ENCODE assay signal across 18 cellular contexts in the genomic region with DNA sequence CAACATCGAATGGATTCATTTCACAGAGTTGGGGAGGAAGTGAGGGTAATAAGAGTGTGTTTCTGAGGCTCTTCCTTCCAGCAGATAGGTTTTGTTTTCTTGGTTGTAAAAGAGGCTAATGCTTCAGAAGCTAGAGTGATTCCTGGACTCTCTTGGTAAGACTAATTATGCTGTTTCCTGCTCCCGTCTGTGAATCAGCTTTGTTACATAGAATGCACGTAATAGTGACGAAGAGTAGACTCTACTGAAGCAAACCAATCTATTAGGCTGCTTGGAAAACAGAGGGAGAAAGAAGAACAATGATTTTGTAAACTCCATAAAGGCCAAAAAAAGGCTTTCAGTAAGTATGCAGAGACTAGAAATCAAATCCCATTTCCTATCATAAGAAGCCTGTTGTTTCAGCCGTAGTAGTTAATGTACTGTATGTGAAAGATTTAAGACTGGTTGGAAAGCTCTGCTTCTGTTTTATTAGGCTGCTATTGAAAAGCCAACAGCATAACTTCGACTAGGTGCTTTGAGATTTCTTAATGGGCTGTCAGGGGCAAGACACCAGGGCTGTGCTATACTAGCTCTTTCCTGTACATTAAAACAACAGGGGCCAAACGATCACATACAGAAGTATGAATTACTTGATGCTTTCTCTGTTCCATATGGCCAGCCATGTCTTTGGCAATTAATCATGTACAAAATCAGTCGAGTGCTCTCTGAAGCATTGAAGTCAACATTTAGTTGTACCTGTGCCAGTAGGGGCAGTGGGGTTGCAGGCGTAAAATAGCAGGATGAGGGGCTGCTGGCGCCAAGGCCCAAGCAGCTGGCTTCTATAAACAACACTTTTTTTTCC.
DNase-seq lines count a peak whose midpoint lies in the region; ATAC-seq, FAIRE-seq and TF ChIP-seq lines count a peak whose summit lies in the region.
"Had no signal": no experiment of that assay in that cellular context is flagged by ENCODE, and none has a peak within 500 bp of the region (broad histone marks: within the 10 kb centered on the region; RNA-seq: fewer than 3 reads in every experiment).

No MANE protein-coding gene starts in this region.

- no peak overlapping the region for H3K4me3 Mint-ChIP-seq in activated CD8-positive, alpha-beta memory T cell treated with anti-CD3 and anti-CD28 coated beads, Interleukin-2, amount 10 ng/mL, durations not matched to agents 7 days and 5 days
- no peak overlapping the region for H3K4me3 Mint-ChIP-seq in astrocyte (ENCODE audit: unreplicated experiment)
- H3K4me3 Mint-ChIP-seq in osteocyte (ENCODE audit: unreplicated experiment) = no peak overlapping the region
- H3K4me3 Mint-ChIP-seq: activated B cell treated with CpG ODN at 0.5 μM for 24 hours, neural crest cell had no signal

- H3K4me3 ChIP-seq in astrocyte (ENCODE audit: insufficient read depth, low read depth, low read length) (no peak overlapping the region), osteoblast (ENCODE audit: insufficient read depth, low read length) (no peak overlapping the region), lower leg skin (ENCODE audit: low read depth, poor library complexity, severe bottlenecking) (no peak overlapping the region)
- H3K4me3 ChIP-seq: sigmoid colon had no signal

- no peaks in the 10 kb centered on the region for H3K9me3 ChIP-seq in astrocyte (ENCODE audit: insufficient read depth, low read depth, low read length)
- no peaks in the 10 kb centered on the region for H3K9me3 ChIP-seq in osteoblast (ENCODE audit: low read depth, low read length)
- H3K9me3 ChIP-seq: sigmoid colon had no signal

- no peak for TF ChIP-seq POLR2A in lower leg skin (IDR thresholded peaks at IDR 0.05)

- FAIRE-seq in astrocyte (lab: Jason Lieb, UNC) (no peak), urothelium cell line (lab: Jason Lieb, UNC) (no peak)
- FAIRE-seq: frontal cortex had no signal

- H3K79me2 ChIP-seq in astrocyte (ENCODE audit: insufficient read depth, low read length) = no peaks in the 10 kb centered on the region
- H3K79me2 ChIP-seq in osteoblast (ENCODE audit: insufficient read depth, low read length) = no peaks in the 10 kb centered on the region

- H3K4me2 ChIP-seq in astrocyte (ENCODE audit: low read length) (no peak overlapping the region), osteoblast (ENCODE audit: insufficient read depth, low read length) (no peak overlapping the region)

- no peak overlapping the region for H3K27ac ChIP-seq in astrocyte (ENCODE audit: low read depth, low read length)
- H3K27ac ChIP-seq in osteoblast (ENCODE audit: low read depth, low read length) = no peak overlapping the region
- H3K27ac ChIP-seq: sigmoid colon had no signal

- 75% methylated on average over 10 of the region's 10 CpGs for WGBS in lower leg skin, 2 donors

- H4K20me1 ChIP-seq in astrocyte (ENCODE audit: insufficient read depth, low read length) (peaks cover 10% of the 10 kb centered on the region), osteoblast (ENCODE audit: insufficient read depth, low read length) (no peaks in the 10 kb centered on the region)

- H3K27me3 ChIP-seq in astrocyte (ENCODE audit: insufficient read depth, low read length) (no peaks in the 10 kb centered on the region), osteoblast (ENCODE audit: insufficient read depth, low read length) (no peaks in the 10 kb centered on the region)
- H3K27me3 ChIP-seq: sigmoid colon had no signal

- no peaks in the 10 kb centered on the region for H3K27me3 Mint-ChIP-seq in activated CD8-positive, alpha-beta memory T cell treated with anti-CD3 and anti-CD28 coated beads, Interleukin-2, amount 10 ng/mL, durations not matched to agents 7 days and 5 days
- H3K27me3 Mint-ChIP-seq in astrocyte (ENCODE audit: low read depth, unreplicated experiment) (no peaks in the 10 kb centered on the region), osteocyte (ENCODE audit: unreplicated experiment) (no peaks in the 10 kb centered on the region)
- H3K27me3 Mint-ChIP-seq: activated B cell treated with CpG ODN at 0.5 μM for 24 hours had no signal

- no peak for ATAC-seq in activated CD8-positive, alpha-beta memory T cell treated with anti-CD3 and anti-CD28 coated beads, Interleukin-2, amount 10 ng/mL, durations not matched to agents 7 days and 5 days

- no peaks in the 10 kb centered on the region for H3K36me3 Mint-ChIP-seq in activated CD8-positive, alpha-beta memory T cell treated with anti-CD3 and anti-CD28 coated beads, Interleukin-2, amount 10 ng/mL, durations not matched to agents 7 days and 5 days
- H3K36me3 Mint-ChIP-seq in astrocyte (ENCODE audit: low read depth, unreplicated experiment) (no peaks in the 10 kb centered on the region), osteocyte (ENCODE audit: unreplicated experiment) (peaks cover 2% of the 10 kb centered on the region)
- H3K36me3 Mint-ChIP-seq: activated naive CD4-positive, alpha-beta T cell treated with anti-CD3 and anti-CD28 coated beads, Interleukin-2, amount 50 U/mL, for 72 hours had no signal

- intact Hi-C loops in lower leg skin (cut with DNase I; ENCODE audit: low total_unique reads) = no loop called here

- H3K9me3 Mint-ChIP-seq in activated CD8-positive, alpha-beta memory T cell treated with anti-CD3 and anti-CD28 coated beads, Interleukin-2, amount 10 ng/mL, durations not matched to agents 7 days and 5 days (ENCODE audit: low read depth) = no peaks in the 10 kb centered on the region
- H3K9me3 Mint-ChIP-seq in astrocyte (ENCODE audit: unreplicated experiment) = no peaks in the 10 kb centered on the region
- H3K9me3 Mint-ChIP-seq in osteocyte (ENCODE audit: unreplicated experiment) = no peaks in the 10 kb centered on the region
- H3K9me3 Mint-ChIP-seq: activated B cell treated with CpG ODN at 0.5 μM for 24 hours; activated naive CD4-positive, alpha-beta T cell treated with anti-CD3 and anti-CD28 coated beads, Interleukin-2, amount 50 U/mL, for 72 hours; neural crest cell had no signal

- TF ChIP-seq CTCF in astrocyte (IDR thresholded peaks at IDR 0.05; ENCODE audit: insufficient read depth, low read depth, low read length) = no peak
- no peak for TF ChIP-seq CTCF in osteoblast (IDR thresholded peaks at IDR 0.05; ENCODE audit: extremely low read depth, low read depth, low read length)
- TF ChIP-seq CTCF in osteocyte (IDR thresholded peaks at IDR 0.05) = no peak
- TF ChIP-seq CTCF in lower leg skin (IDR thresholded peaks at IDR 0.05) = no peak

- H3K36me3 ChIP-seq in astrocyte (ENCODE audit: insufficient read depth, low read length) (no peaks in the 10 kb centered on the region), osteoblast (ENCODE audit: insufficient read depth, low read length) (no peaks in the 10 kb centered on the region)
- H3K36me3 ChIP-seq: sigmoid colon had no signal

- no peak overlapping the region for H3K9ac ChIP-seq in astrocyte (ENCODE audit: low read length)

- DNase-seq in activated CD8-positive, alpha-beta memory T cell treated with anti-CD3 and anti-CD28 coated beads, Interleukin-2, amount 10 ng/mL, durations not matched to agents 7 days and 5 days = no peak
- no peak for DNase-seq in activated CD8-positive, alpha-beta memory T cell treated with anti-CD3 and anti-CD28 coated beads, Interleukin-2, amount 50 U/mL, for 4 hours
- DNase-seq in NCI-H2227 treated with DMSO at 0.1 percent for 48 hours (lab: John Stamatoyannopoulos, UW) = peak; percentile 66
- DNase-seq in astrocyte (ENCODE audit: low read depth) = peak; percentile 47
- peak; percentile 17 for DNase-seq in osteoblast (ENCODE audit: insufficient read length, low spot score, missing footprints)
- no peak for DNase-seq in osteocyte (ENCODE audit: extremely low spot score, unreplicated experiment)
- no peak for DNase-seq in lower leg skin (ENCODE audit: low spot score in 2 of 2)
- DNase-seq in urothelium cell line (ENCODE audit: low spot score) = no peak
- DNase-seq: activated B cell treated with CpG ODN at 0.5 μM for 24 hours; COR-L47; Kasumi-1; mammary epithelial cell; sigmoid colon; stimulated activated CD4-positive, alpha-beta T cell treated with anti-CD3 and anti-CD28 coated beads, Interleukin-4, amount 100 ng/mL, for 24 hours; trophoblast cell had no signal

- H2AFZ ChIP-seq in astrocyte (ENCODE audit: low read depth, low read length) (no peak overlapping the region), osteoblast (ENCODE audit: low read length) (no peak overlapping the region)

- CTCF ChIA-PET in activated CD8-positive, alpha-beta memory T cell treated with anti-CD3 and anti-CD28 coated beads, Interleukin-2, amount 10 ng/mL, durations not matched to agents 7 days and 5 days (lab: Charles Lee) = no interaction called here

- no peaks in the 10 kb centered on the region for H3K4me1 ChIP-seq in astrocyte (ENCODE audit: insufficient read depth, low read length)
- H3K4me1 ChIP-seq in osteoblast (ENCODE audit: insufficient read depth, low read length) = no peaks in the 10 kb centered on the region

- peaks cover 17% of the 10 kb centered on the region for H3K4me1 Mint-ChIP-seq in activated CD8-positive, alpha-beta memory T cell treated with anti-CD3 and anti-CD28 coated beads, Interleukin-2, amount 10 ng/mL, durations not matched to agents 7 days and 5 days
- peaks cover 27% of the 10 kb centered on the region for H3K4me1 Mint-ChIP-seq in astrocyte (ENCODE audit: low read depth, unreplicated experiment)
- H3K4me1 Mint-ChIP-seq in osteocyte (ENCODE audit: unreplicated experiment) = no peaks in the 10 kb centered on the region
- H3K4me1 Mint-ChIP-seq: activated B cell treated with CpG ODN at 0.5 μM for 24 hours had no signal

- peak overlapping the region; percentile 39 for H3K27ac Mint-ChIP-seq in activated CD8-positive, alpha-beta memory T cell treated with anti-CD3 and anti-CD28 coated beads, Interleukin-2, amount 10 ng/mL, durations not matched to agents 7 days and 5 days
- H3K27ac Mint-ChIP-seq in astrocyte (ENCODE audit: unreplicated experiment) (no peak overlapping the region), osteocyte (ENCODE audit: unreplicated experiment) (no peak overlapping the region)
- H3K27ac Mint-ChIP-seq: activated B cell treated with CpG ODN at 0.5 μM for 24 hours; activated naive CD4-positive, alpha-beta T cell treated with anti-CD3 and anti-CD28 coated beads, Interleukin-2, amount 50 U/mL, for 72 hours had no signal

Comparison
In these comparisons a context has a peak if more than half of its experiments do, and no peak if none do; other contexts are left out.
1. DNase-seq: peak in NCI-H2227 treated with DMSO at 0.1 percent for 48 hours (single experiment), astrocyte (single experiment) and osteoblast (single experiment); none in activated CD8-positive, alpha-beta memory T cell treated with anti-CD3 and anti-CD28 coated beads, Interleukin-2, amount 10 ng/mL, durations not matched to agents 7 days and 5 days (single experiment), activated CD8-positive, alpha-beta memory T cell treated with anti-CD3 and anti-CD28 coated beads, Interleukin-2, amount 50 U/mL, for 4 hours (single experiment), osteocyte (single experiment), lower leg skin (0 of 2) and urothelium cell line (single experiment).